Comparison of ENCODE assay signal across 8 cellular contexts in genomic region chr10:95467162-95467599, GRCh38.
DNase-seq lines count a peak whose midpoint lies in the region; FAIRE-seq and TF ChIP-seq lines count a peak whose summit lies in the region.
"Had no signal": no experiment of that assay in that cellular context is flagged by ENCODE, and none has a peak within 500 bp of the region (broad histone marks: within the 10 kb centered on the region; RNA-seq: fewer than 3 reads in every experiment).

No MANE protein-coding gene starts in this region.

- peaks cover 10% of the 10 kb centered on the region for H3K4me1 Mint-ChIP-seq in astrocyte (ENCODE audit: low read depth, unreplicated experiment)

- peaks cover 2% of the 10 kb centered on the region for H3K27me3 Mint-ChIP-seq in astrocyte (ENCODE audit: low read depth, unreplicated experiment)
- H3K27me3 Mint-ChIP-seq: activated CD4-positive, alpha-beta memory T cell treated with anti-CD3 and anti-CD28 coated beads for 36 hours had no signal

- H3K4me3 ChIP-seq in astrocyte (ENCODE audit: insufficient read depth, low read depth, low read length): no peak overlapping the region
- H3K4me3 ChIP-seq in smooth muscle cell: no peak overlapping the region

- DNase-seq in Kasumi-1 (lab: John Stamatoyannopoulos, UW): peak; percentile 53 to 65
- DNase-seq in astrocyte (ENCODE audit: low read depth): no peak
- peak; percentile 77 for DNase-seq in iPS-NIHi11 (ENCODE audit: low spot score)
- no peak for DNase-seq in smooth muscle cell (lab: John Stamatoyannopoulos, UW; ENCODE audit: unreplicated experiment)
- DNase-seq in NCI-H128 (lab: John Stamatoyannopoulos, UW; ENCODE audit: unreplicated experiment): no peak
- no peak for DNase-seq in hypothalamus (lab: John Stamatoyannopoulos, UW)
- DNase-seq in GM19238 (ENCODE audit: insufficient read length, low spot score): no peak
- DNase-seq: activated CD4-positive, alpha-beta memory T cell treated with anti-CD3 and anti-CD28 coated beads for 36 hours had no signal

- H3K27me3 ChIP-seq in astrocyte (ENCODE audit: insufficient read depth, low read length): no peaks in the 10 kb centered on the region
- no peaks in the 10 kb centered on the region for H3K27me3 ChIP-seq in smooth muscle cell (ENCODE audit: low read depth)

- H3F3A ChIP-seq in smooth muscle cell (ENCODE audit: low read depth): peaks cover 4% of the 10 kb centered on the region

- no peaks in the 10 kb centered on the region for H3K79me2 ChIP-seq in astrocyte (ENCODE audit: insufficient read depth, low read length)
- H3K79me2 ChIP-seq in smooth muscle cell (ENCODE audit: low read depth): peaks cover 2% of the 10 kb centered on the region

- H3K27ac Mint-ChIP-seq in astrocyte (ENCODE audit: unreplicated experiment): peak overlapping the region; percentile 28
- H3K27ac Mint-ChIP-seq: activated CD4-positive, alpha-beta memory T cell treated with anti-CD3 and anti-CD28 coated beads for 36 hours had no signal

- H3K4me1 ChIP-seq in astrocyte (ENCODE audit: insufficient read depth, low read length): peaks cover 4% of the 10 kb centered on the region
- H3K4me1 ChIP-seq in smooth muscle cell (ENCODE audit: low read depth): peaks cover 12% of the 10 kb centered on the region

- no peak overlapping the region for H3K27ac ChIP-seq in astrocyte (ENCODE audit: low read depth, low read length)
- peak overlapping the region; percentile 66 for H3K27ac ChIP-seq in smooth muscle cell (ENCODE audit: low read depth)

- H3K36me3 Mint-ChIP-seq in astrocyte (ENCODE audit: low read depth, unreplicated experiment): no peaks in the 10 kb centered on the region
- H3K36me3 Mint-ChIP-seq: activated CD4-positive, alpha-beta memory T cell treated with anti-CD3 and anti-CD28 coated beads for 36 hours had no signal

- H2AFZ ChIP-seq in astrocyte (ENCODE audit: low read depth, low read length) (no peak overlapping the region), smooth muscle cell (ENCODE audit: low read depth) (no peak overlapping the region)

- no peaks in the 10 kb centered on the region for H3K9me3 ChIP-seq in astrocyte (ENCODE audit: insufficient read depth, low read depth, low read length)
- no peaks in the 10 kb centered on the region for H3K9me3 ChIP-seq in smooth muscle cell (replicated peaks; ENCODE audit: low read depth)

- no peak for FAIRE-seq in astrocyte (lab: Jason Lieb, UNC)

- H3K4me2 ChIP-seq in astrocyte (ENCODE audit: low read length): no peak overlapping the region
- peak overlapping the region; percentile 70 for H3K4me2 ChIP-seq in smooth muscle cell

- no peak overlapping the region for H3K4me3 Mint-ChIP-seq in astrocyte (ENCODE audit: unreplicated experiment)
- H3K4me3 Mint-ChIP-seq: activated CD4-positive, alpha-beta memory T cell treated with anti-CD3 and anti-CD28 coated beads for 36 hours had no signal

- H4K20me1 ChIP-seq in astrocyte (ENCODE audit: insufficient read depth, low read length) (no peaks in the 10 kb centered on the region), smooth muscle cell (ENCODE audit: low read depth) (no peaks in the 10 kb centered on the region)

- H3K36me3 ChIP-seq in astrocyte (ENCODE audit: insufficient read depth, low read length): no peaks in the 10 kb centered on the region
- H3K36me3 ChIP-seq in smooth muscle cell (ENCODE audit: low read depth): no peaks in the 10 kb centered on the region

- no peak for TF ChIP-seq CTCF in astrocyte (IDR thresholded peaks at IDR 0.05; ENCODE audit: insufficient read depth, low read depth, low read length)
- TF ChIP-seq CTCF in smooth muscle cell (IDR thresholded peaks at IDR 0.05; ENCODE audit: borderline replicate concordance, insufficient read depth, poor library complexity, severe bottlenecking): no peak

- WGBS in smooth muscle cell (ENCODE audit: low lambda C conversion rate): 1% methylated on average over 5 of the region's 5 CpGs

- H3K9me3 Mint-ChIP-seq in astrocyte (ENCODE audit: unreplicated experiment): peaks cover under 1% of the 10 kb centered on the region
- H3K9me3 Mint-ChIP-seq: activated CD4-positive, alpha-beta memory T cell treated with anti-CD3 and anti-CD28 coated beads for 36 hours had no signal

- no peak overlapping the region for H3K9ac ChIP-seq in astrocyte (ENCODE audit: low read length)
- H3K9ac ChIP-seq in smooth muscle cell (ENCODE audit: low read depth): no peak overlapping the region

Comparison
In these comparisons a context has a peak if more than half of its experiments do, and no peak if none do; other contexts are left out.
1. DNase-seq: peak in Kasumi-1 (2 of 2) and iPS-NIHi11 (single experiment); none in astrocyte (single experiment), smooth muscle cell (single experiment), NCI-H128 (single experiment), hypothalamus (0 of 51) and GM19238 (single experiment).